34 cellular contexts compared by ENCODE assay signal in genomic region chrX:117397846-117398245, GRCh38.
"Had no signal": no experiment of that assay in that cellular context is flagged by ENCODE, and none has a peak within 500 bp of the region (broad histone marks: within the 10 kb centered on the region; RNA-seq: fewer than 3 reads in every experiment).

No MANE protein-coding gene starts in this region.

- H3K4me3 ChIP-seq: adrenal gland, colonic mucosa, gastrocnemius medialis, heart left ventricle had no signal

- H3K27ac ChIP-seq: adrenal gland, colonic mucosa, foreskin keratinocyte, gastrocnemius medialis, heart left ventricle, WERI-Rb-1 had no signal

- DNase-seq: activated B cell treated with CpG ODN at 0.5 μM for 24 hours; activated CD4-positive, alpha-beta T cell treated with anti-CD3 and anti-CD28 coated beads for 48 hours; activated CD4-positive, alpha-beta T cell treated with anti-CD3 and anti-CD28 coated beads, Interleukin-2, amount 50 U/mL, for 1 hour; activated CD4-positive, alpha-beta T cell treated with anti-CD3 and anti-CD28 coated beads, Interleukin-2, amount 50 U/mL, for 48 hours; activated CD8-positive, alpha-beta memory T cell treated with anti-CD3 and anti-CD28 coated beads for 24 hours; activated CD8-positive, alpha-beta T cell treated with anti-CD3 and anti-CD28 coated beads for 36 hours; activated effector memory CD4-positive, alpha-beta T cell treated with anti-CD3 and anti-CD28 coated beads, Interleukin-2, amount 50 U/mL, for 16 hours; activated naive CD4-positive, alpha-beta T cell treated with anti-CD3 and anti-CD28 coated beads for 36 hours; activated naive CD8-positive, alpha-beta T cell treated with anti-CD3 and anti-CD28 coated beads for 36 hours; activated naive CD8-positive, alpha-beta T cell treated with anti-CD3 and anti-CD28 coated beads, Interleukin-2, amount 50 U/mL, for 24 hours; activated T-cell treated with anti-CD3 and anti-CD28 coated beads, Interleukin-2, amount 50 U/mL, for 48 hours; adrenal gland; amygdala; aorta; caudate nucleus; colonic mucosa; effector CD8-positive, alpha-beta T cell; gastrocnemius medialis; glutamatergic neuron; heart left ventricle; T-helper 1 cell; T-helper 17 cell; T1000; WERI-Rb-1 had no signal

- H3K4me3 Mint-ChIP-seq: activated B cell treated with CpG ODN at 0.5 μM for 24 hours; activated CD8-positive, alpha-beta T cell treated with anti-CD3 and anti-CD28 coated beads for 36 hours; activated naive CD4-positive, alpha-beta T cell treated with anti-CD3 and anti-CD28 coated beads for 36 hours; activated naive CD4-positive, alpha-beta T cell treated with anti-CD3 and anti-CD28 coated beads, Interleukin-2, amount 50 U/mL, for 24 hours; activated naive CD8-positive, alpha-beta T cell treated with anti-CD3 and anti-CD28 coated beads for 36 hours; activated naive CD8-positive, alpha-beta T cell treated with anti-CD3 and anti-CD28 coated beads, Interleukin-2, amount 50 U/mL, for 24 hours; activated T-helper 1 cell treated with anti-CD3 and anti-CD28 coated beads, Interleukin-12 subunit alpha, Interleukin-12 subunit beta, Interleukin-2, Interleukin-4 antibody, amounts not matched to agents 30 ng/mL and 10 ng/mL and 1 ng/mL, durations not matched to agents 14 hours and 24 hours and 36 hours; brain; T-helper 17 cell; T-helper 2 cell treated with Interferon-gamma antibody and Interleukin-4, amounts not matched to agents 5 μg/mL and 100 μg/mL, for 36 hours had no signal

- FAIRE-seq: endometrium, endothelial cell of umbilical vein had no signal

- H3K27me3 Mint-ChIP-seq: activated B cell treated with CpG ODN at 0.5 μM for 24 hours; activated CD8-positive, alpha-beta T cell treated with anti-CD3 and anti-CD28 coated beads for 36 hours; activated naive CD4-positive, alpha-beta T cell treated with anti-CD3 and anti-CD28 coated beads, Interleukin-2, amount 50 U/mL, for 24 hours; activated naive CD8-positive, alpha-beta T cell treated with anti-CD3 and anti-CD28 coated beads for 36 hours; activated naive CD8-positive, alpha-beta T cell treated with anti-CD3 and anti-CD28 coated beads, Interleukin-2, amount 50 U/mL, for 24 hours; brain; T-helper 17 cell had no signal

- H3K9me3 ChIP-seq: adrenal gland, colonic mucosa, gastrocnemius medialis, heart left ventricle had no signal

- H3K36me3 Mint-ChIP-seq: activated naive CD4-positive, alpha-beta T cell treated with anti-CD3 and anti-CD28 coated beads, Interleukin-2, amount 50 U/mL, for 24 hours; activated naive CD8-positive, alpha-beta T cell treated with anti-CD3 and anti-CD28 coated beads for 36 hours; brain had no signal

- H3K4me1 ChIP-seq: adrenal gland, colonic mucosa, foreskin keratinocyte, gastrocnemius medialis, heart left ventricle had no signal

- ATAC-seq: activated CD4-positive, CD25-positive, alpha-beta regulatory T cell treated with anti-CD3 and anti-CD28 coated beads, Interleukin-2, amount 50 U/mL, for 24 hours; activated CD8-positive, alpha-beta T cell treated with anti-CD3 and anti-CD28 coated beads for 36 hours; activated naive CD8-positive, alpha-beta T cell treated with anti-CD3 and anti-CD28 coated beads, Interleukin-2, amount 50 U/mL, for 24 hours; esophagus mucosa; foreskin keratinocyte; gastrocnemius medialis; heart left ventricle; T-helper 17 cell had no signal

- H3K27ac Mint-ChIP-seq: activated B cell treated with CpG ODN at 0.5 μM for 24 hours; activated CD8-positive, alpha-beta T cell treated with anti-CD3 and anti-CD28 coated beads for 36 hours; activated naive CD4-positive, alpha-beta T cell treated with anti-CD3 and anti-CD28 coated beads for 36 hours; activated naive CD4-positive, alpha-beta T cell treated with anti-CD3 and anti-CD28 coated beads, Interleukin-2, amount 50 U/mL, for 24 hours; activated naive CD8-positive, alpha-beta T cell treated with anti-CD3 and anti-CD28 coated beads for 36 hours; activated naive CD8-positive, alpha-beta T cell treated with anti-CD3 and anti-CD28 coated beads, Interleukin-2, amount 50 U/mL, for 24 hours; activated T-helper 1 cell treated with anti-CD3 and anti-CD28 coated beads, Interleukin-12 subunit alpha, Interleukin-12 subunit beta, Interleukin-2, Interleukin-4 antibody, amounts not matched to agents 30 ng/mL and 10 ng/mL and 1 ng/mL, durations not matched to agents 14 hours and 24 hours and 36 hours; activated T-helper 2 cell treated with anti-CD3 and anti-CD28 coated beads, Interferon-gamma antibody, Interleukin-2, Interleukin-4, amounts not matched to agents 10 μg/mL and 5 μg/mL and 100 μg/mL, durations not matched to agents 14 hours and 24 hours and 36 hours; brain; T-helper 17 cell; T-helper 2 cell treated with Interferon-gamma antibody and Interleukin-4, amounts not matched to agents 5 μg/mL and 100 μg/mL, for 36 hours had no signal

- H3K9me3 Mint-ChIP-seq: activated B cell treated with CpG ODN at 0.5 μM for 24 hours; activated CD8-positive, alpha-beta T cell treated with anti-CD3 and anti-CD28 coated beads for 36 hours; activated naive CD4-positive, alpha-beta T cell treated with anti-CD3 and anti-CD28 coated beads for 36 hours; activated naive CD4-positive, alpha-beta T cell treated with anti-CD3 and anti-CD28 coated beads, Interleukin-2, amount 50 U/mL, for 24 hours; activated naive CD8-positive, alpha-beta T cell treated with anti-CD3 and anti-CD28 coated beads, Interleukin-2, amount 50 U/mL, for 24 hours; activated T-helper 1 cell treated with anti-CD3 and anti-CD28 coated beads, Interleukin-12 subunit alpha, Interleukin-12 subunit beta, Interleukin-2, Interleukin-4 antibody, amounts not matched to agents 30 ng/mL and 10 ng/mL and 1 ng/mL, durations not matched to agents 14 hours and 24 hours and 36 hours; activated T-helper 2 cell treated with anti-CD3 and anti-CD28 coated beads, Interferon-gamma antibody, Interleukin-2, Interleukin-4, amounts not matched to agents 10 μg/mL and 5 μg/mL and 100 μg/mL, durations not matched to agents 14 hours and 24 hours and 36 hours; T-helper 2 cell treated with Interferon-gamma antibody and Interleukin-4, amounts not matched to agents 5 μg/mL and 100 μg/mL, for 36 hours had no signal

- H3K27me3 ChIP-seq: adrenal gland, colonic mucosa, foreskin keratinocyte, gastrocnemius medialis, heart left ventricle had no signal

- H3K4me1 Mint-ChIP-seq: activated B cell treated with CpG ODN at 0.5 μM for 24 hours; activated naive CD4-positive, alpha-beta T cell treated with anti-CD3 and anti-CD28 coated beads, Interleukin-2, amount 50 U/mL, for 24 hours; activated naive CD8-positive, alpha-beta T cell treated with anti-CD3 and anti-CD28 coated beads for 36 hours; activated naive CD8-positive, alpha-beta T cell treated with anti-CD3 and anti-CD28 coated beads, Interleukin-2, amount 50 U/mL, for 24 hours; brain; T-helper 17 cell had no signal

- H3K36me3 ChIP-seq: adrenal gland, colonic mucosa, gastrocnemius medialis, heart left ventricle, WERI-Rb-1 had no signal
